In the genomic region with DNA sequence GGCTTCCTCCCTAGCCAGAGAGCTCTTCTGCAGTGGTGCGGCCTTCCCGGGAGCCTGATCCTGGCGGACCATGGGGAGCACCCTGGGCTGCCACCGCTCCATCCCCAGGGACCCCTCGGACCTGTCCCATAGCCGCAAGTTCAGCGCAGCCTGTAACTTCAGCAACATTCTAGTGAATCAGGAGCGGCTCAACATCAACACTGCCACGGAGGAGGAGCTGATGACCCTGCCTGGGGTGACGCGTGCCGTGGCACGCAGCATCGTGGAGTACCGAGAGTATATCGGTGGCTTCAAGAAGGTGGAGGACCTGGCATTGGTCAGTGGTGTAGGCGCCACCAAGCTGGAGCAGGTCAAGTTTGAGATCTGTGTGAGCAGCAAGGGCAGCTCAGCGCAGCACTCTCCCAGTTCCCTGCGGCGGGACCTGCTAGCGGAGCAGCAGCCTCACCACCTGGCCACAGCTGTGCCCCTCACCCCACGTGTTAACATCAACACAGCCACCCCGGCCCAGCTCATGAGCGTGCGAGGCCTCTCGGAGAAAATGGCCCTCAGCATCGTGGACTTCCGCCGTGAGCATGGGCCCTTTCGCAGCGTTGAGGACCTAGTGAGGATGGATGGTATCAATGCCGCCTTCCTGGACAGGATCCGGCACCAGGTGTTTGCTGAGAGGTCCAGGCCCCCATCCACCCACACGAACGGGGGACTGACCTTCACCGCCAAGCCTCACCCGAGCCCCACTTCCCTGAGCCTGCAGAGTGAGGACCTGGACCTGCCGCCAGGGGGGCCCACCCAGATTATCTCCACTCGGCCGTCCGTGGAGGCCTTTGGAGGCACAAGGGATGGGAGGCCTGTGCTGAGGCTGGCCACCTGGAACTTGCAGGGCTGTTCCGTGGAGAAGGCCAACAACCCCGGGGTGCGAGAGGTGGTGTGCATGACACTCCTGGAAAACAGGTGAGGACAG, we compare ENCODE assay signal across 9 cellular contexts. TPM values are rescaled to one million over a fixed set of nuclear protein-coding genes. Genes with fewer than 3 reads are reported as not detected.
DNase-seq lines count a peak whose midpoint lies in the region; ATAC-seq and TF ChIP-seq lines count a peak whose summit lies in the region.
"Had no signal": no experiment of that assay in that cellular context is flagged by ENCODE, and none has a peak within 500 bp of the region (broad histone marks: within the 10 kb centered on the region; RNA-seq: fewer than 3 reads in every experiment).

No MANE protein-coding gene starts in this region.

- H3K18ac ChIP-seq in mesendoderm (ENCODE audit: low read length), result no peak overlapping the region

- H3K79me1 ChIP-seq in mesendoderm (ENCODE audit: low read length), result no peaks in the 10 kb centered on the region

- H3K4me3 ChIP-seq in body of pancreas (peak overlapping the region in 1 of 2 donors; percentile 58), mesendoderm (ENCODE audit: low read length) (no peak overlapping the region), tibial artery (peak overlapping the region; percentile 65 to 84)

- no peak overlapping the region for H2BK5ac ChIP-seq in mesendoderm (ENCODE audit: low read length)

- ATAC-seq in body of pancreas, result no peak

- peaks cover 63% of the 10 kb centered on the region for H3K4me1 ChIP-seq in body of pancreas
- H3K4me1 ChIP-seq in mesendoderm (ENCODE audit: control insufficient read depth, low read depth, low read length), result no peaks in the 10 kb centered on the region
- peaks cover 4 to 63% (median 53%) of the 10 kb centered on the region in 4 donors for H3K4me1 ChIP-seq in tibial artery

- no peaks in the 10 kb centered on the region for H3K36me3 Mint-ChIP-seq in activated T-cell treated with anti-CD3 and anti-CD28 coated beads, Interleukin-2, amount 50 U/mL, for 24 hours (ENCODE audit: low read depth)

- H2AK5ac ChIP-seq in mesendoderm (ENCODE audit: low read length), result no peak overlapping the region

- H2BK15ac ChIP-seq in mesendoderm (replicated peaks; ENCODE audit: low read depth), result no peak overlapping the region

- H3K27ac ChIP-seq in body of pancreas (peak overlapping the region; percentile 77 to 98 (median 92)), mesendoderm (ENCODE audit: low read depth, low read length) (no peak overlapping the region), tibial artery (peak overlapping the region; percentile 84 to 87)

- peak; percentile 32 for DNase-seq in activated T-cell treated with anti-CD3 and anti-CD28 coated beads, Interleukin-2, amount 50 U/mL, for 24 hours
- DNase-seq in activated T-cell treated with anti-CD3 and anti-CD28 coated beads for 4 hours, result no peak
- peak in 2 of 4 donors; percentile 26 to 28 for DNase-seq in body of pancreas
- DNase-seq in mesendoderm, result no peak
- no peak for DNase-seq in tibial artery
- no peak for DNase-seq in DMS53 treated with DMSO at 0.1 percent for 48 hours (lab: John Stamatoyannopoulos, UW; ENCODE audit: unreplicated experiment)
- DNase-seq in NCI-H128 (lab: John Stamatoyannopoulos, UW; ENCODE audit: unreplicated experiment), result no peak
- DNase-seq in stimulated activated CD8-positive, alpha-beta memory T cell treated with anti-CD3 and anti-CD28 coated beads, Interleukin-4, amount 100 ng/mL, for 48 hours, result no peak
- DNase-seq: amniotic stem cell had no signal

- no peaks in the 10 kb centered on the region for H3K79me2 ChIP-seq in mesendoderm (ENCODE audit: control insufficient read depth, insufficient read depth, low read length)

- H3K36me3 ChIP-seq in body of pancreas (replicated peaks in 1 of 2; ENCODE audit: insufficient read depth in 1 of 2, low read depth in 2 of 2), result no peaks in the 10 kb centered on the region
- no peaks in the 10 kb centered on the region for H3K36me3 ChIP-seq in mesendoderm (ENCODE audit: control insufficient read depth, insufficient read depth, low read length)
- H3K36me3 ChIP-seq in tibial artery, result no peaks in the 10 kb centered on the region

- H3K27ac Mint-ChIP-seq in activated T-cell treated with anti-CD3 and anti-CD28 coated beads, Interleukin-2, amount 50 U/mL, for 24 hours, result no peak overlapping the region

- peaks cover 35% of the 10 kb centered on the region for H3K4me1 Mint-ChIP-seq in activated T-cell treated with anti-CD3 and anti-CD28 coated beads, Interleukin-2, amount 50 U/mL, for 24 hours (ENCODE audit: low read depth)

- no peak overlapping the region for H3K4ac ChIP-seq in mesendoderm (ENCODE audit: low read depth, low read length)

- intact Hi-C loops in body of pancreas (cut with DNase I), result no loop called here
- intact Hi-C loops in tibial artery (cut with DNase I; ENCODE audit: low total_unique reads), result loop anchor here (10.0 kb wide), 2 partner anchors 130 to 170 kb away; no protein-coding TSS in a partner anchor

- H3K27me3 ChIP-seq in body of pancreas, result no peaks in the 10 kb centered on the region
- H3K27me3 ChIP-seq in mesendoderm (ENCODE audit: insufficient read depth, low read length, poor library complexity), result no peaks in the 10 kb centered on the region
- H3K27me3 ChIP-seq in tibial artery, result no peaks in the 10 kb centered on the region

- H3K4me3 Mint-ChIP-seq in activated T-cell treated with anti-CD3 and anti-CD28 coated beads, Interleukin-2, amount 50 U/mL, for 24 hours, result peak overlapping the region; percentile 76

- peak overlapping the region; percentile 17 for H3K56ac ChIP-seq in mesendoderm (ENCODE audit: low read length)

- 84% methylated on average over 30 to 44 of the region's 44 CpGs for WGBS in body of pancreas, 2 donors
- no CpG with 5 or more reads among the region's 44 CpGs for WGBS in mesendoderm (ENCODE audit: extremely low coverage, insufficient coverage, low lambda C conversion rate)

- no peaks in the 10 kb centered on the region for H3K27me3 Mint-ChIP-seq in activated T-cell treated with anti-CD3 and anti-CD28 coated beads, Interleukin-2, amount 50 U/mL, for 24 hours

- no peak overlapping the region for H3K4me2 ChIP-seq in mesendoderm (ENCODE audit: low read length)

- no peak overlapping the region for H2BK120ac ChIP-seq in mesendoderm (ENCODE audit: low read depth, low read length)

- no peak overlapping the region for H3K23ac ChIP-seq in mesendoderm (ENCODE audit: low read length)

- no peaks in the 10 kb centered on the region for H3K9me3 Mint-ChIP-seq in activated T-cell treated with anti-CD3 and anti-CD28 coated beads, Interleukin-2, amount 50 U/mL, for 24 hours

- no peak overlapping the region for H4K5ac ChIP-seq in mesendoderm (ENCODE audit: low read length)

- H3K9ac ChIP-seq in mesendoderm (ENCODE audit: low read length), result no peak overlapping the region

- H4K8ac ChIP-seq in mesendoderm (ENCODE audit: low read depth, low read length), result no peak overlapping the region

- no peak for TF ChIP-seq CTCF in body of pancreas (IDR thresholded peaks at IDR 0.05)
- TF ChIP-seq CTCF in tibial artery (IDR thresholded peaks at IDR 0.05), result no peak

- H3K9me3 ChIP-seq in body of pancreas (no peaks in the 10 kb centered on the region), tibial artery (no peaks in the 10 kb centered on the region)

- TF ChIP-seq POLR2A in body of pancreas (IDR thresholded peaks at IDR 0.05), result no peak

RNA-seq across cellular contexts. Expression of a gene that starts 1.5 kb away (rescaled TPM):
- total RNA-seq in body of pancreas, result 10 to 100 TPM; 13.5 to 24.1 TPM
- polyA plus RNA-seq in mesendoderm (2013, experiment 1 of 2), result 3.6 TPM
- polyA plus RNA-seq in mesendoderm (2013, experiment 2 of 2), result 4.5 TPM
